In genomic region chr10:131997366-131998049, GRCh38 we compare ENCODE assay signal across 8 cellular contexts. TPM values are rescaled to one million over a fixed set of nuclear protein-coding genes. Genes with fewer than 3 reads are reported as not detected.
DNase-seq lines count a peak whose midpoint lies in the region; ATAC-seq and TF ChIP-seq lines count a peak whose summit lies in the region.

No MANE protein-coding gene starts in this region.

- no peaks in the 10 kb centered on the region for H3K36me3 ChIP-seq in lower lobe of right lung
- no peaks in the 10 kb centered on the region for H3K36me3 ChIP-seq in upper lobe of right lung

- H3K4me1 ChIP-seq in lower lobe of right lung (peaks cover 34% of the 10 kb centered on the region), upper lobe of right lung (peaks cover 33% of the 10 kb centered on the region)

- H3K27ac ChIP-seq in caudate nucleus (ENCODE audit: low read depth, low read length): peak overlapping the region; percentile 9
- H3K27ac ChIP-seq in lower lobe of right lung: peak overlapping the region; percentile 84
- H3K27ac ChIP-seq in upper lobe of right lung: peak overlapping the region; percentile 93

- no peak overlapping the region for H3K4me3 ChIP-seq in lower lobe of right lung
- peak overlapping the region; percentile 2 for H3K4me3 ChIP-seq in upper lobe of right lung

- H3K27me3 ChIP-seq in lower lobe of right lung (ENCODE audit: low read depth): no peaks in the 10 kb centered on the region
- no peaks in the 10 kb centered on the region for H3K27me3 ChIP-seq in upper lobe of right lung

- no peak for TF ChIP-seq CTCF in lower lobe of right lung (IDR thresholded peaks at IDR 0.05)
- no peak for TF ChIP-seq CTCF in upper lobe of right lung (IDR thresholded peaks at IDR 0.05)

- H3K9me3 ChIP-seq in lower lobe of right lung: no peaks in the 10 kb centered on the region
- H3K9me3 ChIP-seq in upper lobe of right lung: no peaks in the 10 kb centered on the region

- intact Hi-C loops in lower lobe of right lung (cut with DNase I) (no loop called here), upper lobe of right lung (cut with DNase I) (no loop called here)

- peak; percentile 47 for DNase-seq in LoVo (ENCODE audit: low spot score)
- DNase-seq in caudate nucleus (lab: John Stamatoyannopoulos, UW): peak in 1 of 61 donors; percentile 12
- DNase-seq in lower lobe of right lung: peak; percentile 90
- DNase-seq in upper lobe of right lung: peak; percentile 92
- no peak for DNase-seq in NCI-H1048 (lab: John Stamatoyannopoulos, UW)
- DNase-seq in cerebellar cortex (ENCODE audit: low spot score): no peak

- peak; percentile 93 to 94 for ATAC-seq in lower lobe of right lung
- ATAC-seq in upper lobe of right lung: peak; percentile 89
- no peak for ATAC-seq in HG03175 (IDR thresholded peaks at IDR 0.05; ENCODE audit: unreplicated experiment)
- ATAC-seq in HG03520 (IDR thresholded peaks at IDR 0.05; ENCODE audit: unreplicated experiment): no peak

RNA-seq across cellular contexts. Expression of gene BNIP3, which starts 15.8 kb away (rescaled TPM):
- 38.9 TPM for total RNA-seq in lower lobe of right lung
- 38.2 TPM for total RNA-seq in upper lobe of right lung

Comparison
In these comparisons a context has a peak if more than half of its experiments do, and no peak if none do; other contexts are left out.
1. DNase-seq: peak in LoVo (single experiment), lower lobe of right lung (single experiment) and upper lobe of right lung (single experiment); none in NCI-H1048 (single experiment) and cerebellar cortex (single experiment).
2. H3K27ac ChIP-seq: peak in every context shown above with its lines; median percentile 93 in upper lobe of right lung; 84 in lower lobe of right lung; 9 in caudate nucleus.
3. ATAC-seq: peak in lower lobe of right lung (2 of 2) and upper lobe of right lung (single experiment); none in HG03175 (single experiment) and HG03520 (single experiment).